ENCODE assay signal across 1 cellular context in genomic region chr10:62095341-62096071, GRCh38.
A peak's percentile ranks its signal among the peaks of the same experiment; 100 is the strongest.
TF ChIP-seq lines count a peak whose summit lies in the region.

No MANE protein-coding gene starts in this region.

TF ChIP-seq in HepG2, 621 proteins besides CTCF, POLR2A, EP300 and RAD21 (continued from another document):
- peak; percentile 58; the same call in 1 of the 2 replicates for TF ChIP-seq RERE (CRISPR knock-in tag; IDR thresholded peaks at IDR 0.05; ENCODE audit: low read depth)
- peak; percentile 49; the same call in 1 of the 2 replicates for TF ChIP-seq ATF2 (CRISPR knock-in tag; IDR thresholded peaks at IDR 0.05)
- no peak for TF ChIP-seq POLR2G (IDR thresholded peaks at IDR 0.05; ENCODE audit: low read depth, low read length)
- peak; percentile 46; the same call in 1 of the 2 replicates for TF ChIP-seq ZNF878 (CRISPR knock-in tag; IDR thresholded peaks at IDR 0.05)
- TF ChIP-seq GATAD2A (CRISPR knock-in tag; IDR thresholded peaks at IDR 0.05) = peak; percentile 95
TF ChIP-seq in HepG2: peak in this region for 90.
